ENCODE assay signal across 1 cellular context in the genomic region with DNA sequence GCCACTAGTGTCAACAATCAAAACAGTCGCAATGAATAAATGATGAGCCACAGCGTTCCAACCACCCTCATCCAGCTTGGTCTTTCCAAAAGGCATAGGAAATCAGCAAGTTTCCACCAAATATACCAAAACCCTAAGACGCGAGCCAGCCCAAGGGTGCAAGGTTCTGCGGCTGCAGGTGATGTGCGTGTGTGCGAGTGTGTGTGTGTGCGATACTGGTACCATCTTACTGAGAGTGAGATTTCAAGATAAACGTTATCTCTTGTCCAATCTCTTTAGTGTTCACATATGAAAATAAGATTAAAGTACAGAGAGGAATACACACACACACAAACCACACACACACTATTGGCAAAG.
TF ChIP-seq lines count a peak whose summit lies in the region.

No MANE protein-coding gene starts in this region.

TF ChIP-seq in H1, 55 proteins besides CTCF, POLR2A, EP300 and RAD21:
- TF ChIP-seq POLR2AphosphoS5 (IDR thresholded peaks at IDR 0.05; ENCODE audit: low read depth, low read length) (no peak), NRF1 (IDR thresholded peaks at IDR 0.05; ENCODE audit: low read depth, low read length) (no peak), CHD1 (IDR thresholded peaks at IDR 0.05; ENCODE audit: low read depth, low read length) (no peak), BCL11A (IDR thresholded peaks at IDR 0.05; ENCODE audit: low read depth in 2 of 2, low read length in 2 of 2) (no peak), SUZ12 (IDR thresholded peaks at IDR 0.05; ENCODE audit: low read length) (no peak), TAF7 (optimal IDR thresholded peaks at IDR 0.05; ENCODE audit: borderline replicate concordance, low read depth, low read length) (peak; percentile 29), JUND (IDR thresholded peaks at IDR 0.05; ENCODE audit: low read length) (no peak), GABPA (IDR thresholded peaks at IDR 0.05; ENCODE audit: borderline replicate concordance, insufficient read depth, low read length) (no peak), PHF8 (conservative IDR thresholded peaks at IDR 0.05; ENCODE audit: low read depth, low read length) (no peak), ASH2L (IDR thresholded peaks at IDR 0.05; ENCODE audit: low read length) (peak; percentile 8), RXRA (IDR thresholded peaks at IDR 0.05; ENCODE audit: insufficient read depth, low read depth, low read length) (no peak), SIN3A (conservative IDR thresholded peaks at IDR 0.05 in 1 of 2, IDR thresholded peaks at IDR 0.05 in 1 of 2; ENCODE audit: low read depth in 1 of 2, low read length in 2 of 2) (0 out of 4 replicates have a peak, but pooled peaks of 1 of the 2 experiments have one; percentile 28), ZNF274 (IDR thresholded peaks at IDR 0.05; ENCODE audit: borderline replicate concordance, extremely low read depth, low read length) (no peak)
